In genomic region chr1:52325782-52326181, GRCh38 we compare ENCODE assay signal across 29 cellular contexts.
"Had no signal": no experiment of that assay in that cellular context is flagged by ENCODE, and none has a peak within 500 bp of the region (broad histone marks: within the 10 kb centered on the region; RNA-seq: fewer than 3 reads in every experiment).

No MANE protein-coding gene starts in this region.

- H3K27me3 ChIP-seq: adrenal gland, body of pancreas, breast epithelium, dorsolateral prefrontal cortex had no signal

- H3K4me1 ChIP-seq: body of pancreas, breast epithelium had no signal

- H3K27ac ChIP-seq: adrenal gland, body of pancreas, breast epithelium, coronary artery, dorsolateral prefrontal cortex, WERI-Rb-1 had no signal

- FAIRE-seq: frontal cortex had no signal

- DNase-seq: activated CD4-positive, alpha-beta memory T cell treated with anti-CD3 and anti-CD28 coated beads for 36 hours; activated CD4-positive, alpha-beta T cell treated with anti-CD3 and anti-CD28 coated beads for 36 hours; activated CD4-positive, alpha-beta T cell treated with anti-CD3 and anti-CD28 coated beads, Interleukin-2, amount 10 ng/mL, durations not matched to agents 24 days and 14 days; activated CD4-positive, CD25-positive, alpha-beta regulatory T cell; activated CD4-positive, CD25-positive, alpha-beta regulatory T cell treated with anti-CD3 and anti-CD28 coated beads, Interleukin-2, amount 50 U/mL, for 72 hours; activated CD8-positive, alpha-beta memory T cell treated with anti-CD3 and anti-CD28 coated beads, Interleukin-2, amount 10 ng/mL, durations not matched to agents 7 days and 5 days; activated CD8-positive, alpha-beta memory T cell treated with anti-CD3 and anti-CD28 coated beads, Interleukin-2, amount 50 U/mL, for 4 hours; activated CD8-positive, alpha-beta T cell treated with anti-CD3 and anti-CD28 coated beads, Interleukin-2, amount 10 ng/mL, durations not matched to agents 7 days and 5 days; activated effector memory CD4-positive, alpha-beta T cell treated with anti-CD3 and anti-CD28 coated beads, Interleukin-2, amount 50 U/mL, for 16 hours; activated naive CD4-positive, alpha-beta T cell treated with anti-CD3 and anti-CD28 coated beads for 36 hours; activated naive CD8-positive, alpha-beta T cell treated with anti-CD3 and anti-CD28 coated beads for 36 hours; activated naive CD8-positive, alpha-beta T cell treated with anti-CD3 and anti-CD28 coated beads, Interleukin-2, amount 50 U/mL, for 24 hours; activated T-cell treated with anti-CD3 and anti-CD28 coated beads, Interleukin-2, amount 50 U/mL, for 1 hour; activated T-cell treated with anti-CD3 and anti-CD28 coated beads, Interleukin-2, amount 50 U/mL, for 48 hours; adrenal gland; amygdala; aorta; body of pancreas; dorsolateral prefrontal cortex; effector memory CD4-positive, alpha-beta T cell; endodermal cell; foreskin fibroblast; head of caudate nucleus; hippocampal formation; T1000; WERI-Rb-1 had no signal

- H3K36me3 ChIP-seq: adrenal gland, breast epithelium, WERI-Rb-1 had no signal

- H3K9me3 ChIP-seq: adrenal gland, body of pancreas, breast epithelium had no signal

- H3K4me3 ChIP-seq: adrenal gland, body of pancreas, breast epithelium, coronary artery, dorsolateral prefrontal cortex had no signal
